ENCODE assay signal across 25 cellular contexts in the genomic region with DNA sequence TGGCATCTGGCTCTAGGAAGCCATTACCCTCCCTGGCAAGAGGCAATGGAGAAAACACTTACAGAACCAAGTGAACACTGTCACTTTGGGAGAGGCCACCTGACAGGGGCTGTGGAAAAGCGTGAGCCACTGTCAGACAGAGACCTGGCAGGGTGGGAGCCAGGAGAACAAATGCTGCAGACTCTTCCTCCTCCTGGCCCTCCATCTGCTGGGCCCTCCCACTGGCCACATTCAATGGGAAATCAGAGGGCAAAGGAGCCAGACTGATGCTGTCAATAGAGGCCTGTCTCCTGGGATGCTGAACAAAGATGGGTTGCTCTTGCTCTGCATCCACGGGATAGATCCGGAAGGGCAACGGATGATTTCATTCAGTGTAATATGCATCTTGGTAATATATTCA. TPM values are rescaled to one million over a fixed set of nuclear protein-coding genes. Genes with fewer than 3 reads are reported as not detected.
DNase-seq lines count a peak whose midpoint lies in the region; ATAC-seq and TF ChIP-seq lines count a peak whose summit lies in the region.
"Had no signal": no experiment of that assay in that cellular context is flagged by ENCODE, and none has a peak within 500 bp of the region (broad histone marks: within the 10 kb centered on the region; RNA-seq: fewer than 3 reads in every experiment).

No MANE protein-coding gene starts in this region.

- no peaks in the 10 kb centered on the region for H3K27me3 ChIP-seq in BLaER1
- H3K27me3 ChIP-seq in H7 (ENCODE audit: control insufficient read depth, insufficient read depth, low read length) = no peaks in the 10 kb centered on the region
- H3K27me3 ChIP-seq: right lobe of liver, SJSA1, upper lobe of right lung had no signal

- H3K9me2 ChIP-seq in OCI-LY7 (ENCODE audit: insufficient read depth, low read length) = no peaks in the 10 kb centered on the region

- ATAC-seq in GM18858 (IDR thresholded peaks at IDR 0.05; ENCODE audit: unreplicated experiment) (no peak), HG02970 (IDR thresholded peaks at IDR 0.05; ENCODE audit: low FRiP score, unreplicated experiment) (no peak)
- ATAC-seq: activated CD8-positive, alpha-beta T cell treated with anti-CD3 and anti-CD28 coated beads, Interleukin-2, amount 10 ng/mL, durations not matched to agents 7 days and 5 days; esophagus mucosa; heart right ventricle; left colon; right lobe of liver; stimulated activated effector memory CD8-positive, alpha-beta T cell treated with anti-CD3 and anti-CD28 coated beads, Interleukin-12 subunit alpha, Interleukin-12 subunit beta, amount 100 ng/mL, for 72 hours; upper lobe of right lung had no signal

- H3K27ac ChIP-seq in BLaER1 (peak overlapping the region; percentile 98), OCI-LY7 (ENCODE audit: low read depth, low read length, poor library complexity, severe bottlenecking) (peak overlapping the region; percentile 73)
- H3K27ac ChIP-seq: C4-2B, heart right ventricle, right lobe of liver, SJSA1, upper lobe of right lung had no signal

- peak overlapping the region; percentile 96 for H3K9ac ChIP-seq in BLaER1

- peak overlapping the region; percentile 78 for H2AFZ ChIP-seq in OCI-LY7 (ENCODE audit: low read length)

- H3K4me1 ChIP-seq in BLaER1 (peaks cover 49% of the 10 kb centered on the region), OCI-LY7 (ENCODE audit: insufficient read depth, low read length, poor library complexity, severe bottlenecking) (peaks cover 80% of the 10 kb centered on the region)
- H3K4me1 ChIP-seq: Caco-2, right lobe of liver had no signal

- no peaks in the 10 kb centered on the region for H3K9me3 ChIP-seq in BLaER1
- H3K9me3 ChIP-seq in OCI-LY7 (ENCODE audit: low read length) = no peaks in the 10 kb centered on the region
- H3K9me3 ChIP-seq: Caco-2, heart right ventricle, right lobe of liver, SJSA1, upper lobe of right lung had no signal

- no peak for TF ChIP-seq CTCF in OCI-LY7 (conservative IDR thresholded peaks at IDR 0.05; ENCODE audit: low read length)

- CTCF ChIA-PET in OCI-LY7 (lab: Charles Lee; ENCODE audit: unreplicated experiment) = interaction anchor here (1.0 to 1.2 kb wide), 3 partner anchors 58 to 136 kb away, joined by 3 to 4 read pairs (median 4); no protein-coding TSS in a partner anchor

- POLR2A ChIA-PET in OCI-LY7 (lab: Charles Lee) = interaction anchor here (0.7 to 17.9 kb wide), 15 partner anchors 8 to 1781 kb away, joined by 3 to 911 read pairs (median 8); a partner anchor contains a TSS

- H3K79me2 ChIP-seq in OCI-LY7 (ENCODE audit: insufficient read depth, low read depth, low read length) = peaks cover 48% of the 10 kb centered on the region; the same call in 1 of the 2 replicates

- peaks cover 14% of the 10 kb centered on the region for H4K20me1 ChIP-seq in BLaER1
- no peaks in the 10 kb centered on the region for H4K20me1 ChIP-seq in OCI-LY7 (ENCODE audit: insufficient read depth, low read length)

- intact Hi-C loops in OCI-LY7 (cut with micrococcal nuclease; ENCODE audit: unreplicated experiment) = loop anchor here (5.0 kb wide), 1 partner anchor 259 kb away; the partner anchor contains the start of gene KRAS

- DNase-seq in H7 (peak; percentile 28), OCI-LY7 (ENCODE audit: low spot score) (no peak), iPS-NIHi11 (ENCODE audit: low spot score) (peak; percentile 16), SW480 (ENCODE audit: low spot score) (no peak), NCI-H510A treated with DMSO at 0.1 percent for 48 hours (lab: John Stamatoyannopoulos, UW) (no peak)
- DNase-seq: activated CD4-positive, alpha-beta T cell treated with anti-CD3 and anti-CD28 coated beads for 1 hour; activated CD8-positive, alpha-beta T cell treated with anti-CD3 and anti-CD28 coated beads, Interleukin-2, amount 10 ng/mL, durations not matched to agents 7 days and 5 days; Caco-2; DMS79 treated with DMSO at 0.1 percent for 48 hours; foreskin fibroblast; heart right ventricle; left colon; NCI-H1048; NCI-H187 treated with DMSO at 0.1 percent for 48 hours; posterior cingulate gyrus; right lobe of liver; stimulated activated CD4-positive, alpha-beta T cell treated with anti-CD3 and anti-CD28 coated beads, Interleukin-4, amount 100 ng/mL, for 1 hour; upper lobe of right lung had no signal

- no TSS peak for BruUV-seq in OCI-LY7 (replicated peaks; lab: Mats Ljungman, UMichigan)

- H3K4me3 ChIP-seq in BLaER1 (peak overlapping the region; percentile 67), H7 (ENCODE audit: insufficient read depth, low read depth, low read length) (no peak overlapping the region), OCI-LY7 (ENCODE audit: low read depth, low read length, poor library complexity, severe bottlenecking) (peak overlapping the region; percentile 51)
- H3K4me3 ChIP-seq: heart right ventricle, right lobe of liver, SJSA1, upper lobe of right lung had no signal

- H3K36me3 ChIP-seq in BLaER1 (0 out of 2 replicates have a peak, but pooled peaks cover 9% of the 10 kb centered on the region), H7 (replicated peaks; ENCODE audit: control insufficient read depth, insufficient read depth, low read length) (no peaks in the 10 kb centered on the region), OCI-LY7 (ENCODE audit: insufficient read depth, low read length) (no peaks in the 10 kb centered on the region)
- H3K36me3 ChIP-seq: heart right ventricle, right lobe of liver, SJSA1, upper lobe of right lung had no signal

- H3K4me2 ChIP-seq in BLaER1 (peak overlapping the region; percentile 96), OCI-LY7 (ENCODE audit: low read length) (peak overlapping the region; percentile 71)

RNA-seq across cellular contexts. Expression of gene BCAT1, which starts 44.9 kb away (rescaled TPM):
- 150 and 157 TPM in 2 replicates for total RNA-seq in H7 (2014; rRNA removed; shearing (Covaris generic))
- total RNA-seq in OCI-LY7 (2014; rRNA removed; shearing (Covaris generic)) = 116 and 121 TPM in 2 replicates
- total RNA-seq in OCI-LY7 (2022) = 194 and 207 TPM in 2 replicates

Comparison
In these comparisons a context has a peak if more than half of its experiments do, and no peak if none do; other contexts are left out.
1. DNase-seq: peak in H7 (single experiment) and iPS-NIHi11 (single experiment); none in OCI-LY7 (single experiment), SW480 (single experiment) and NCI-H510A treated with DMSO at 0.1 percent for 48 hours (single experiment).